ENCODE assay signal across 21 cellular contexts in genomic region chr16:54270711-54271110, GRCh38. TPM values are rescaled to one million over a fixed set of nuclear protein-coding genes. Genes with fewer than 3 reads are reported as not detected.
DNase-seq lines count a peak whose midpoint lies in the region; ATAC-seq and TF ChIP-seq lines count a peak whose summit lies in the region.
"Had no signal": no experiment of that assay in that cellular context is flagged by ENCODE, and none has a peak within 500 bp of the region (broad histone marks: within the 10 kb centered on the region; RNA-seq: fewer than 3 reads in every experiment).

No MANE protein-coding gene starts in this region.

- no peak overlapping the region for H3K4me2 ChIP-seq in H9 (ENCODE audit: insufficient read depth, insufficient read length, low read length)
- H3K4me2 ChIP-seq in Karpas-422 (ENCODE audit: low read depth, low read length, poor library complexity, severe bottlenecking) = no peak overlapping the region
- H3K4me2 ChIP-seq: KMS-11 had no signal

- no peak overlapping the region for H3K27ac Mint-ChIP-seq in H9
- H3K27ac Mint-ChIP-seq: CD4-positive, CD25-positive, alpha-beta regulatory T cell; HFFc6 had no signal

- H3K9me2 ChIP-seq in Karpas-422 (replicated peaks; ENCODE audit: insufficient read depth, low read length) = no peaks in the 10 kb centered on the region

- DNase-seq in H9 (peak; percentile 15), Karpas-422 (no peak), NOMO-1 treated with dmso at 0.1 percent for 144 hours (lab: John Stamatoyannopoulos, UW; ENCODE audit: unreplicated experiment) (peak; percentile 43), islet precursor cell (peak; percentile 23), sigmoid colon (no peak), substantia nigra (lab: John Stamatoyannopoulos, UW) (no peak)
- DNase-seq: CD4-positive, CD25-positive, alpha-beta regulatory T cell; COR-L47; DMS79 treated with DMSO at 0.1 percent for 48 hours; HFFc6; NCI-H1105; NCI-H2029 treated with DMSO at 0.1 percent for 48 hours; NCI-H2171; NCI-H345; NCI-H524; NCI-H82; PC-3; Right ventricle myocardium superior had no signal

- H3K4ac ChIP-seq in H9 (ENCODE audit: low read depth, low read length) = no peak overlapping the region

- no peak overlapping the region for H2BK15ac ChIP-seq in H9 (ENCODE audit: low read depth, low read length)

- no peaks in the 10 kb centered on the region for H3K9me3 ChIP-seq in H9 (ENCODE audit: control insufficient read depth, low read depth, low read length)
- no peaks in the 10 kb centered on the region for H3K9me3 ChIP-seq in Karpas-422 (ENCODE audit: low read length)
- no peaks in the 10 kb centered on the region for H3K9me3 ChIP-seq in sigmoid colon

- H3K14ac ChIP-seq in H9 (ENCODE audit: insufficient read depth, low read length) = no peak overlapping the region

- no peak overlapping the region for H2BK20ac ChIP-seq in H9 (ENCODE audit: low read depth, low read length, poor library complexity, severe bottlenecking)

- H2BK12ac ChIP-seq in H9 (ENCODE audit: insufficient read length, low read depth, low read length) = no peak overlapping the region

- TF ChIP-seq CTCF in H9 (conservative IDR thresholded peaks at IDR 0.05) (no peak), sigmoid colon (IDR thresholded peaks at IDR 0.05) (no peak)

- H3K79me2 ChIP-seq in H9 (ENCODE audit: insufficient read depth, low read length) (no peaks in the 10 kb centered on the region), Karpas-422 (ENCODE audit: low read length) (no peaks in the 10 kb centered on the region)

- H3K23ac ChIP-seq in H9 (ENCODE audit: insufficient read length, low read depth, low read length) = no peak overlapping the region

- WGBS in H9 (ENCODE audit: extremely low coverage, insufficient read length, low lambda C conversion rate) = no CpG with 5 or more reads among the region's 3 CpGs
- WGBS in sigmoid colon, 2 donors = 88 to 91% methylated on average over 3 of the region's 3 CpGs

- no peak overlapping the region for H4K8ac ChIP-seq in H9 (replicated peaks; ENCODE audit: insufficient read length, low read depth, low read length)

- TF ChIP-seq POLR2A in sigmoid colon (IDR thresholded peaks at IDR 0.05) = no peak

- H3K4me1 ChIP-seq in H9 (ENCODE audit: insufficient read depth, low read length) (no peaks in the 10 kb centered on the region), Karpas-422 (ENCODE audit: low read length) (peaks cover 7% of the 10 kb centered on the region), sigmoid colon (no peaks in the 10 kb centered on the region)

- no peak overlapping the region for H4K91ac ChIP-seq in H9 (ENCODE audit: insufficient read length, low read depth, low read length)

- no peak overlapping the region for H3K56ac ChIP-seq in H9 (ENCODE audit: insufficient read length, low read depth, low read length)

- H3K4me3 ChIP-seq in Karpas-422 (ENCODE audit: low read length) (no peak overlapping the region), sigmoid colon (no peak overlapping the region)
- H3K4me3 ChIP-seq: GM12878 had no signal

- no peaks in the 10 kb centered on the region for H3K23me2 ChIP-seq in H9 (ENCODE audit: insufficient read length, low read depth, low read length, poor library complexity, severe bottlenecking)

- H3K27me3 Mint-ChIP-seq in H9 (ENCODE audit: low read depth) = peaks cover 2% of the 10 kb centered on the region
- H3K27me3 Mint-ChIP-seq: CD4-positive, CD25-positive, alpha-beta regulatory T cell had no signal

- no peak overlapping the region for H2AFZ ChIP-seq in H9 (ENCODE audit: low read length)
- peak overlapping the region; percentile 36; the same call in 1 of the 2 replicates for H2AFZ ChIP-seq in Karpas-422 (ENCODE audit: low read length)

- H3K27ac ChIP-seq in H9 (ENCODE audit: insufficient read length, low read depth, low read length) (no peak overlapping the region), Karpas-422 (ENCODE audit: low read length) (no peak overlapping the region), sigmoid colon (no peak overlapping the region), substantia nigra (ENCODE audit: low read depth, low read length, poor library complexity, severe bottlenecking) (no peak overlapping the region)
- H3K27ac ChIP-seq: KMS-11 had no signal

- intact Hi-C loops in sigmoid colon (cut with DNase I) = no loop called here

- no peak for TF ChIP-seq EP300 in sigmoid colon (IDR thresholded peaks at IDR 0.05)

- H3K36me3 ChIP-seq in Karpas-422 (ENCODE audit: insufficient read depth, low read length) (no peaks in the 10 kb centered on the region), sigmoid colon (no peaks in the 10 kb centered on the region)

- H2BK120ac ChIP-seq in H9 (ENCODE audit: low read depth, low read length, poor library complexity, severe bottlenecking) = no peak overlapping the region

- no peak for ATAC-seq in GM21367 (IDR thresholded peaks at IDR 0.05; ENCODE audit: unreplicated experiment)
- ATAC-seq: GM12878, PC-3 had no signal

- H4K5ac ChIP-seq in H9 (ENCODE audit: insufficient read length, low read depth, low read length) = no peak overlapping the region

- H3K27me3 ChIP-seq in H9 (ENCODE audit: insufficient read depth, low read length) = no peaks in the 10 kb centered on the region
- no peaks in the 10 kb centered on the region; the same call in 1 of the 2 replicates for H3K27me3 ChIP-seq in Karpas-422 (ENCODE audit: low read length)
- peaks cover 0 to 13% (median 0%) of the 10 kb centered on the region in 3 donors for H3K27me3 ChIP-seq in sigmoid colon

- no peaks in the 10 kb centered on the region for H3K79me1 ChIP-seq in H9 (ENCODE audit: insufficient read depth, low read depth, low read length, poor library complexity, severe bottlenecking)

- H3K9ac ChIP-seq in H9 (ENCODE audit: extremely low read depth, insufficient read length, low read length) = no peak overlapping the region
- H3K9ac ChIP-seq in Karpas-422 (ENCODE audit: low read length) = no peak overlapping the region
- H3K9ac ChIP-seq: KMS-11 had no signal

- H3T11ph ChIP-seq in H9 (ENCODE audit: low read length) = no peak overlapping the region

- no peaks in the 10 kb centered on the region; a peak in 1 of 7 replicates for H3K36me3 Mint-ChIP-seq in H9 (ENCODE audit: insufficient read depth in 1 of 3, low read depth in 3 of 3)
- H3K36me3 Mint-ChIP-seq: CD4-positive, CD25-positive, alpha-beta regulatory T cell had no signal

- no peak overlapping the region for H3K4me3 Mint-ChIP-seq in H9
- H3K4me3 Mint-ChIP-seq: CD4-positive, CD25-positive, alpha-beta regulatory T cell; HFFc6 had no signal

- no peaks in the 10 kb centered on the region; a peak in 1 of 5 replicates for H3K9me3 Mint-ChIP-seq in H9
- H3K9me3 Mint-ChIP-seq: HFFc6 had no signal

- H4K20me1 ChIP-seq in H9 (ENCODE audit: control insufficient read depth, insufficient read depth, insufficient read length) (no peaks in the 10 kb centered on the region), Karpas-422 (ENCODE audit: insufficient read depth, low read depth, low read length) (no peaks in the 10 kb centered on the region)

- H2BK5ac ChIP-seq in H9 (ENCODE audit: insufficient read length, low read length) = no peak overlapping the region

- H3K18ac ChIP-seq in H9 (ENCODE audit: insufficient read length, low read depth, low read length) = no peak overlapping the region

- no peaks in the 10 kb centered on the region for H3K4me1 Mint-ChIP-seq in H9
- H3K4me1 Mint-ChIP-seq: CD4-positive, CD25-positive, alpha-beta regulatory T cell had no signal

- no peak overlapping the region for H2AK5ac ChIP-seq in H9 (ENCODE audit: insufficient read length, low read length)

RNA-seq across cellular contexts. Expression of gene IRX3, which starts 15.9 kb away (rescaled TPM):
- total RNA-seq in H9 (2021) (1.8 and 2.4 TPM in 2 replicates), sigmoid colon (under 1 TPM in 2 of 4 donors, not detected in 2; 0.27 to 0.33 TPM)
- total RNA-seq in Karpas-422 (2014; rRNA removed; shearing (Covaris generic); ENCODE audit: low replicate concordance) = not detected in 2 replicates
- polyA plus RNA-seq in sigmoid colon = under 1 TPM in 1 of 3 donors, not detected in 2; 0.10 TPM
- total RNA-seq: CD4-positive, CD25-positive, alpha-beta regulatory T cell; GM12878; PC-3 had no signal
- polyA plus RNA-seq: CD4-positive, CD25-positive, alpha-beta regulatory T cell had no signal

Comparison
In these comparisons a context has a peak if more than half of its experiments do, and no peak if none do; other contexts are left out.
1. DNase-seq: peak in H9 (single experiment), NOMO-1 treated with dmso at 0.1 percent for 144 hours (single experiment) and islet precursor cell (single experiment); none in Karpas-422 (single experiment), sigmoid colon (single experiment) and substantia nigra (0 of 49).